In the genomic region with DNA sequence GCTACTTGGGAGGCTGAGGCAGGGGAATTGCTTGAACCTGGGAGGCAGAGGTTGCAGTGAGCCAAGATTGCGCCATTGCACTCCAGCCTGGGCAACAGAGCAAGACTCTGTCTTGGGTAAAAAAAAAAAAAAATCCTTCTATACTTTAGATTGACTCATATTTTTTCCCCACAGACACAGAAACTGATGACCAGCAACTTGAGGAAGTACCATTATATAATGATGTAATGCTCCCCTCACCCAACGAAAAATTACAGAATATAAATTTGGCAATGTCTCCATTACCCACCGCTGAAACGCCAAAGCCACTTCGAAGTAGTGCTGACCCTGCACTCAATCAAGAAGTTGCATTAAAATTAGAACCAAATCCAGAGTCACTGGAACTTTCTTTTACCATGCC, we compare ENCODE assay signal across 2 cellular contexts.
TF ChIP-seq lines count a peak whose summit lies in the region.

No MANE protein-coding gene starts in this region.

TF ChIP-seq in WTC11, 78 proteins besides CTCF, POLR2A, EP300 and RAD21:
- no peak for TF ChIP-seq NR3C1 (CRISPR knock-in tag; conservative IDR thresholded peaks at IDR 0.05; ENCODE audit: low read depth)
- TF ChIP-seq FOXP4 (CRISPR knock-in tag; IDR thresholded peaks at IDR 0.05), result no peak
- no peak for TF ChIP-seq ZNF232 (CRISPR knock-in tag; IDR thresholded peaks at IDR 0.05)
- TF ChIP-seq RELA (CRISPR knock-in tag; IDR thresholded peaks at IDR 0.05; ENCODE audit: borderline replicate concordance), result no peak
- TF ChIP-seq ZNF423 (CRISPR knock-in tag; IDR thresholded peaks at IDR 0.05), result no peak
- no peak for TF ChIP-seq E2F4 (CRISPR knock-in tag; IDR thresholded peaks at IDR 0.05; ENCODE audit: borderline replicate concordance, low read depth)
- TF ChIP-seq ELF4 (CRISPR knock-in tag; IDR thresholded peaks at IDR 0.05; ENCODE audit: low read depth), result no peak
- TF ChIP-seq ATF6 (CRISPR knock-in tag; IDR thresholded peaks at IDR 0.05), result no peak
- no peak for TF ChIP-seq NFYB (CRISPR knock-in tag; conservative IDR thresholded peaks at IDR 0.05; ENCODE audit: low read depth)
- TF ChIP-seq KAT7 (CRISPR knock-in tag; IDR thresholded peaks at IDR 0.05; ENCODE audit: borderline replicate concordance), result no peak
- TF ChIP-seq, protein P1, sequence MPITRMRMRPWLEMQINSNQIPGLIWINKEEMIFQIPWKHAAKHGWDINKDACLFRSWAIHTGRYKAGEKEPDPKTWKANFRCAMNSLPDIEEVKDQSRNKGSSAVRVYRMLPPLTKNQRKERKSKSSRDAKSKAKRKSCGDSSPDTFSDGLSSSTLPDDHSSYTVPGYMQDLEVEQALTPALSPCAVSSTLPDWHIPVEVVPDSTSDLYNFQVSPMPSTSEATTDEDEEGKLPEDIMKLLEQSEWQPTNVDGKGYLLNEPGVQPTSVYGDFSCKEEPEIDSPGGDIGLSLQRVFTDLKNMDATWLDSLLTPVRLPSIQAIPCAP (CRISPR knock-in tag; IDR thresholded peaks at IDR 0.05), result no peak
- no peak for TF ChIP-seq ARID4B (CRISPR knock-in tag; IDR thresholded peaks at IDR 0.05; ENCODE audit: borderline replicate concordance)
- no peak for TF ChIP-seq ZNF671 (CRISPR knock-in tag; IDR thresholded peaks at IDR 0.05)

TF ChIP-seq in HepG2, 621 proteins besides CTCF, POLR2A, EP300 and RAD21:
- TF ChIP-seq, protein P2, sequence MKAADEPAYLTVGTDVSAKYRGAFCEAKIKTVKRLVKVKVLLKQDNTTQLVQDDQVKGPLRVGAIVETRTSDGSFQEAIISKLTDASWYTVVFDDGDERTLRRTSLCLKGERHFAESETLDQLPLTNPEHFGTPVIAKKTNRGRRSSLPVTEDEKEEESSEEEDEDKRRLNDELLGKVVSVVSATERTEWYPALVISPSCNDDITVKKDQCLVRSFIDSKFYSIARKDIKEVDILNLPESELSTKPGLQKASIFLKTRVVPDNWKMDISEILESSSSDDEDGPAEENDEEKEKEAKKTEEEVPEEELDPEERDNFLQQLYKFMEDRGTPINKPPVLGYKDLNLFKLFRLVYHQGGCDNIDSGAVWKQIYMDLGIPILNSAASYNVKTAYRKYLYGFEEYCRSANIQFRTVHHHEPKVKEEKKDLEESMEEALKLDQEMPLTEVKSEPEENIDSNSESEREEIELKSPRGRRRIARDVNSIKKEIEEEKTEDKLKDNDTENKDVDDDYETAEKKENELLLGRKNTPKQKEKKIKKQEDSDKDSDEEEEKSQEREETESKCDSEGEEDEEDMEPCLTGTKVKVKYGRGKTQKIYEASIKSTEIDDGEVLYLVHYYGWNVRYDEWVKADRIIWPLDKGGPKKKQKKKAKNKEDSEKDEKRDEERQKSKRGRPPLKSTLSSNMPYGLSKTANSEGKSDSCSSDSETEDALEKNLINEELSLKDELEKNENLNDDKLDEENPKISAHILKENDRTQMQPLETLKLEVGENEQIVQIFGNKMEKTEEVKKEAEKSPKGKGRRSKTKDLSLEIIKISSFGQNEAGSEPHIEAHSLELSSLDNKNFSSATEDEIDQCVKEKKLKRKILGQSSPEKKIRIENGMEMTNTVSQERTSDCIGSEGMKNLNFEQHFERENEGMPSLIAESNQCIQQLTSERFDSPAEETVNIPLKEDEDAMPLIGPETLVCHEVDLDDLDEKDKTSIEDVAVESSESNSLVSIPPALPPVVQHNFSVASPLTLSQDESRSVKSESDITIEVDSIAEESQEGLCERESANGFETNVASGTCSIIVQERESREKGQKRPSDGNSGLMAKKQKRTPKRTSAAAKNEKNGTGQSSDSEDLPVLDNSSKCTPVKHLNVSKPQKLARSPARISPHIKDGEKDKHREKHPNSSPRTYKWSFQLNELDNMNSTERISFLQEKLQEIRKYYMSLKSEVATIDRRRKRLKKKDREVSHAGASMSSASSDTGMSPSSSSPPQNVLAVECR (CRISPR knock-in tag; IDR thresholded peaks at IDR 0.05; ENCODE audit: borderline replicate concordance), result no peak
- TF ChIP-seq THAP8 (CRISPR knock-in tag; IDR thresholded peaks at IDR 0.05; ENCODE audit: borderline replicate concordance) (no peak), RBM22 (optimal IDR thresholded peaks at IDR 0.05; ENCODE audit: low read length) (peak; percentile 56), ATF7 (IDR thresholded peaks at IDR 0.05) (peak; percentile 47), ATF7 (CRISPR knock-in tag; IDR thresholded peaks at IDR 0.05) (no peak), ZNF121 (CRISPR knock-in tag; IDR thresholded peaks at IDR 0.05) (peak; percentile 31; the same call in 1 of the 2 replicates), E2F1 (CRISPR knock-in tag; IDR thresholded peaks at IDR 0.05) (no peak), REXO4 (CRISPR knock-in tag; IDR thresholded peaks at IDR 0.05; ENCODE audit: borderline replicate concordance) (no peak), ZBTB20 (CRISPR knock-in tag; IDR thresholded peaks at IDR 0.05; ENCODE audit: borderline replicate concordance, low read depth) (no peak), FOXK1 (CRISPR knock-in tag; IDR thresholded peaks at IDR 0.05; ENCODE audit: borderline replicate concordance, low read depth) (no peak), MTA1 (CRISPR knock-in tag; IDR thresholded peaks at IDR 0.05; ENCODE audit: borderline replicate concordance) (no peak), PLSCR1 (CRISPR knock-in tag; IDR thresholded peaks at IDR 0.05; ENCODE audit: borderline replicate concordance) (no peak), ZBTB42 (CRISPR knock-in tag; IDR thresholded peaks at IDR 0.05) (no peak), MYNN (CRISPR knock-in tag; IDR thresholded peaks at IDR 0.05; ENCODE audit: low read depth) (no peak)
- TF ChIP-seq, protein P3, sequence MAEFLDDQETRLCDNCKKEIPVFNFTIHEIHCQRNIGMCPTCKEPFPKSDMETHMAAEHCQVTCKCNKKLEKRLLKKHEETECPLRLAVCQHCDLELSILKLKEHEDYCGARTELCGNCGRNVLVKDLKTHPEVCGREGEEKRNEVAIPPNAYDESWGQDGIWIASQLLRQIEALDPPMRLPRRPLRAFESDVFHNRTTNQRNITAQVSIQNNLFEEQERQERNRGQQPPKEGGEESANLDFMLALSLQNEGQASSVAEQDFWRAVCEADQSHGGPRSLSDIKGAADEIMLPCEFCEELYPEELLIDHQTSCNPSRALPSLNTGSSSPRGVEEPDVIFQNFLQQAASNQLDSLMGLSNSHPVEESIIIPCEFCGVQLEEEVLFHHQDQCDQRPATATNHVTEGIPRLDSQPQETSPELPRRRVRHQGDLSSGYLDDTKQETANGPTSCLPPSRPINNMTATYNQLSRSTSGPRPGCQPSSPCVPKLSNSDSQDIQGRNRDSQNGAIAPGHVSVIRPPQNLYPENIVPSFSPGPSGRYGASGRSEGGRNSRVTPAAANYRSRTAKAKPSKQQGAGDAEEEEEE (CRISPR knock-in tag; IDR thresholded peaks at IDR 0.05; ENCODE audit: borderline replicate concordance), result no peak
- TF ChIP-seq, protein P4, sequence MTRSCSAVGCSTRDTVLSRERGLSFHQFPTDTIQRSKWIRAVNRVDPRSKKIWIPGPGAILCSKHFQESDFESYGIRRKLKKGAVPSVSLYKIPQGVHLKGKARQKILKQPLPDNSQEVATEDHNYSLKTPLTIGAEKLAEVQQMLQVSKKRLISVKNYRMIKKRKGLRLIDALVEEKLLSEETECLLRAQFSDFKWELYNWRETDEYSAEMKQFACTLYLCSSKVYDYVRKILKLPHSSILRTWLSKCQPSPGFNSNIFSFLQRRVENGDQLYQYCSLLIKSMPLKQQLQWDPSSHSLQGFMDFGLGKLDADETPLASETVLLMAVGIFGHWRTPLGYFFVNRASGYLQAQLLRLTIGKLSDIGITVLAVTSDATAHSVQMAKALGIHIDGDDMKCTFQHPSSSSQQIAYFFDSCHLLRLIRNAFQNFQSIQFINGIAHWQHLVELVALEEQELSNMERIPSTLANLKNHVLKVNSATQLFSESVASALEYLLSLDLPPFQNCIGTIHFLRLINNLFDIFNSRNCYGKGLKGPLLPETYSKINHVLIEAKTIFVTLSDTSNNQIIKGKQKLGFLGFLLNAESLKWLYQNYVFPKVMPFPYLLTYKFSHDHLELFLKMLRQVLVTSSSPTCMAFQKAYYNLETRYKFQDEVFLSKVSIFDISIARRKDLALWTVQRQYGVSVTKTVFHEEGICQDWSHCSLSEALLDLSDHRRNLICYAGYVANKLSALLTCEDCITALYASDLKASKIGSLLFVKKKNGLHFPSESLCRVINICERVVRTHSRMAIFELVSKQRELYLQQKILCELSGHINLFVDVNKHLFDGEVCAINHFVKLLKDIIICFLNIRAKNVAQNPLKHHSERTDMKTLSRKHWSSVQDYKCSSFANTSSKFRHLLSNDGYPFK (CRISPR knock-in tag; IDR thresholded peaks at IDR 0.05; ENCODE audit: borderline replicate concordance), result no peak
